8 cellular contexts compared by ENCODE assay signal in the genomic region with DNA sequence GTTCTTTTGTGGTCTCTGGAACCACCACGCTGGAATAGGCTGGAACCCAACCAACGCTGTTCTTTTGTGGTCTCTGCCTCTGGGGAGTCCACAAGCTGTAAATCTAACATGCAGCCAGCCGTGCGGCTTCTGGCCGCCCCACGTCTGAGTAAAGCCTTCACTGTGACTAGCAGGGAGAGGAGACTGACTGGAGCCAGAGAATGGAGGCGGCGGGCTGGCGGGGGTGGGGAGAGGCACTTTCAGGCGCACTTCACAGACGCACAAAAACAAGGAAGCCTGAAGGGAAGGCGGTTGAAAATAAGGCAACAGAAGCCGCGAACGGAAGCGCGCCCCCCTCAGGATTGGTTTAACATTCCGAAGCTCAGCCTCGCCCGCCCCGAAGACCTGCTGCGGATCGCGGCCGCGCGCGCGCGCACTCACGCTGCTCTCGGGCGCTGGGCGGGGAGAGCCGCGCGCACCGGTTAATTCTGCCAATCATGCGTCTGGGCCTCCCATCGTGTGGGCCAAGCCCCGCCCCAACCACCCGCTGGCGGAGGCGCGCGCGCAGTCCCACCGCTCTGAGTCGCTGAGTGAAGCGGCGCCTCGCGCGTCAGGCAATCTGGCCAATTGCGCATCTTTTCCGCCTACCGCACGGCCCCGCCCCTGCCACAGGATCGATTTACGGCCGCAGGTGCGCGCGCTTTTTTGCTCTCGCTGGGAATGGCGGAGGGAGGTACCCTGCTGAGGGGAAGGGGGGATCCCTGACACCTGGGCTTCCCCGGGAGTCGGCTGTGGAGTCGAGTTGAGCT. TPM values are rescaled to one million over a fixed set of nuclear protein-coding genes. Genes with fewer than 3 reads are reported as not detected.
DNase-seq lines count a peak whose midpoint lies in the region; ATAC-seq and TF ChIP-seq lines count a peak whose summit lies in the region.

A gene with protein sequence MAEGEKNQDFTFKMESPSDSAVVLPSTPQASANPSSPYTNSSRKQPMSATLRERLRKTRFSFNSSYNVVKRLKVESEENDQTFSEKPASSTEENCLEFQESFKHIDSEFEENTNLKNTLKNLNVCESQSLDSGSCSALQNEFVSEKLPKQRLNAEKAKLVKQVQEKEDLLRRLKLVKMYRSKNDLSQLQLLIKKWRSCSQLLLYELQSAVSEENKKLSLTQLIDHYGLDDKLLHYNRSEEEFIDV (plus strand): TSS at position 687 of the 788 bp plus-strand sequence. CDS start 13 bp downstream, at position 700.

- in situ Hi-C loops in mammary epithelial cell (cut with MboI; ENCODE audit: low sequenced_read_pairs in 2 of 2), result loop anchor here (5.0 to 10.0 kb wide), 3 partner anchors 34 to 83 kb away; a partner anchor contains a TSS

- H3K4me3 ChIP-seq in WERI-Rb-1 (ENCODE audit: low read depth, low read length), result peak within 1 kb of the TSS; percentile 94
- H3K4me3 ChIP-seq in mammary epithelial cell (replicated peaks in 1 of 3; ENCODE audit: insufficient read depth in 1 of 3, low read depth in 2 of 3, low read length in 3 of 3), result peak within 1 kb of the TSS; percentile 73 to 78 (median 78)
- peak within 1 kb of the TSS; percentile 82 for H3K4me3 ChIP-seq in iPS-18c (ENCODE audit: insufficient read depth, low read depth, low read length)
- H3K4me3 ChIP-seq in skin epidermis, result peak within 1 kb of the TSS; percentile 60 to 80 (median 68)

- ATAC-seq in GM18907 (IDR thresholded peaks at IDR 0.05; ENCODE audit: unreplicated experiment) (peak; percentile 89), HG03159 (IDR thresholded peaks at IDR 0.05; ENCODE audit: unreplicated experiment) (peak; percentile 90)

- H3K79me2 ChIP-seq in mammary epithelial cell (ENCODE audit: insufficient read depth, low read length), result peaks cover 23% of the 10 kb centered on the region

- peak within 1 kb of the TSS; percentile 100 for H3K9ac ChIP-seq in mammary epithelial cell (ENCODE audit: insufficient read depth, low read length)

- no peaks in the 10 kb centered on the region for H3K36me3 ChIP-seq in WERI-Rb-1
- no peaks in the 10 kb centered on the region for H3K36me3 ChIP-seq in mammary epithelial cell (ENCODE audit: insufficient read depth, low read length)

- intact Hi-C loops in mammary epithelial cell (cut with micrococcal nuclease), result loop anchor here (1.0 to 5.0 kb wide), 6 partner anchors 27 to 154 kb away; a partner anchor contains a TSS

- 0% methylated on average over 6 of the region's 70 CpGs for WGBS in mammary epithelial cell (ENCODE audit: low coverage, missing lambda C conversion rate)

- DNase-seq in AG08396 (ENCODE audit: low spot score) (peak; percentile 96), NCI-H2227 (lab: John Stamatoyannopoulos, UW; ENCODE audit: unreplicated experiment) (peak; percentile 98), WERI-Rb-1 (peak; percentile 99), mammary epithelial cell (peak; percentile 99)

- H3K4me1 ChIP-seq in mammary epithelial cell (ENCODE audit: insufficient read depth, low read length), result peaks cover 39% of the 10 kb centered on the region

- H3K9me3 ChIP-seq in WERI-Rb-1 (ENCODE audit: severe bottlenecking), result no peaks in the 10 kb centered on the region
- no peaks in the 10 kb centered on the region for H3K9me3 ChIP-seq in mammary epithelial cell (replicated peaks; ENCODE audit: insufficient read depth, low read length)
- no peaks in the 10 kb centered on the region for H3K9me3 ChIP-seq in iPS-18c (ENCODE audit: control insufficient read depth, insufficient read depth, low read length)

- no peaks in the 10 kb centered on the region for H4K20me1 ChIP-seq in mammary epithelial cell (ENCODE audit: insufficient read depth, low read length)

- no peaks in the 10 kb centered on the region for H3K27me3 ChIP-seq in WERI-Rb-1 (ENCODE audit: insufficient read depth, low read depth, severe bottlenecking)
- no peaks in the 10 kb centered on the region for H3K27me3 ChIP-seq in mammary epithelial cell (ENCODE audit: insufficient read depth, low read length)

- BruUV-seq in mammary epithelial cell (replicated peaks; lab: Mats Ljungman, UMichigan), result no TSS peak

- peak; percentile 68 for TF ChIP-seq CTCF in WERI-Rb-1 (IDR thresholded peaks at IDR 0.05; ENCODE audit: low read depth, low read length)
- TF ChIP-seq CTCF in mammary epithelial cell (conservative IDR thresholded peaks at IDR 0.05 in 1 of 2, IDR thresholded peaks at IDR 0.05 in 1 of 2; ENCODE audit: extremely low read depth in 1 of 2, insufficient read depth in 1 of 2, low read depth in 1 of 2, low read length in 2 of 2), result peak; percentile 42 to 65

- H3K4me2 ChIP-seq in mammary epithelial cell (ENCODE audit: insufficient read depth, low read depth, low read length), result peak within 1 kb of the TSS; percentile 91

- H2AFZ ChIP-seq in mammary epithelial cell (ENCODE audit: low read depth, low read length), result peak within 1 kb of the TSS; percentile 52

- dilution Hi-C loops in mammary epithelial cell (cut with HindIII; ENCODE audit: low sequenced_read_pairs), result loop anchor here (5.0 kb wide), 1 partner anchor 39 kb away; no protein-coding TSS in a partner anchor

- CTCF ChIA-PET in mammary epithelial cell (lab: Charles Lee; ENCODE audit: low non-redundant PET), result interaction anchor here (0.5 to 0.7 kb wide), 9 partner anchors 36 to 358 kb away, joined by 3 to 5 read pairs (median 3); no protein-coding TSS in a partner anchor

- H3K27ac ChIP-seq in WERI-Rb-1, result peak within 1 kb of the TSS; percentile 93
- peak within 1 kb of the TSS; percentile 100 for H3K27ac ChIP-seq in mammary epithelial cell (ENCODE audit: insufficient read depth, low read depth, low read length)
- H3K27ac ChIP-seq in skin epidermis, result peak within 1 kb of the TSS; percentile 85 to 99 (median 97)

RNA-seq across cellular contexts. Expression of the gene that starts here (rescaled TPM):
- 10 to 100 TPM in 1 of 2 donors, 1 to 10 TPM in 1; 5.8 to 16.4 TPM for total RNA-seq in mammary epithelial cell
- polyA plus RNA-seq in mammary epithelial cell, result 7.9 TPM
- 7.0 TPM for polyA minus RNA-seq in mammary epithelial cell

Comparison
In these comparisons a context has a peak if more than half of its experiments do, and no peak if none do; other contexts are left out.
1. Peak in every context shown above with its lines: DNase-seq, ATAC-seq, H3K4me3 ChIP-seq and H3K27ac ChIP-seq.